ENCODE assay signal across 22 cellular contexts in genomic region chr13:25319781-25320180, GRCh38. TPM values are rescaled to one million over a fixed set of nuclear protein-coding genes. Genes with fewer than 3 reads are reported as not detected.
"Had no signal": no experiment of that assay in that cellular context is flagged by ENCODE, and none has a peak within 500 bp of the region (broad histone marks: within the 10 kb centered on the region; RNA-seq: fewer than 3 reads in every experiment).

No MANE protein-coding gene starts in this region.

- H3K4me1 ChIP-seq: colonic mucosa had no signal

- H3K27ac Mint-ChIP-seq: activated B cell treated with CpG ODN at 0.5 μM for 24 hours; activated CD4-positive, alpha-beta memory T cell treated with anti-CD3 and anti-CD28 coated beads for 36 hours; activated naive CD8-positive, alpha-beta T cell treated with anti-CD3 and anti-CD28 coated beads, Interleukin-2, amount 10 ng/mL, durations not matched to agents 7 days and 5 days had no signal

- H3K4me3 Mint-ChIP-seq: activated B cell treated with CpG ODN at 0.5 μM for 24 hours; activated CD4-positive, alpha-beta memory T cell treated with anti-CD3 and anti-CD28 coated beads for 36 hours; activated naive CD8-positive, alpha-beta T cell treated with anti-CD3 and anti-CD28 coated beads, Interleukin-2, amount 10 ng/mL, durations not matched to agents 7 days and 5 days had no signal

- H3K27me3 Mint-ChIP-seq: activated B cell treated with CpG ODN at 0.5 μM for 24 hours; activated CD4-positive, alpha-beta memory T cell treated with anti-CD3 and anti-CD28 coated beads for 36 hours; activated naive CD8-positive, alpha-beta T cell treated with anti-CD3 and anti-CD28 coated beads, Interleukin-2, amount 10 ng/mL, durations not matched to agents 7 days and 5 days; brain had no signal

- H3K9me3 ChIP-seq: colonic mucosa, thyroid gland had no signal

- DNase-seq: activated B cell treated with CpG ODN at 0.5 μM for 24 hours; activated CD4-positive, alpha-beta memory T cell treated with anti-CD3 and anti-CD28 coated beads for 36 hours; activated CD4-positive, alpha-beta T cell treated with anti-CD3 and anti-CD28 coated beads for 4 hours; activated naive CD8-positive, alpha-beta T cell treated with anti-CD3 and anti-CD28 coated beads, Interleukin-2, amount 10 ng/mL, durations not matched to agents 7 days and 5 days; activated T-cell treated with anti-CD3 and anti-CD28 coated beads for 4 hours; central memory CD4-positive, alpha-beta T cell; colonic mucosa; hippocampal formation; kidney; occipital lobe; posterior cingulate gyrus; retina; stimulated activated CD4-positive, alpha-beta T cell treated with anti-CD3 and anti-CD28 coated beads, Interleukin-12 subunit alpha, Interleukin-12 subunit beta, amount 100 ng/mL, for 4 hours; stimulated activated CD4-positive, alpha-beta T cell treated with anti-CD3 and anti-CD28 coated beads, Interleukin-1b, Interleukin-23, amount 100 ng/mL, for 48 hours; stimulated activated CD8-positive, alpha-beta memory T cell treated with anti-CD3 and anti-CD28 coated beads, Interleukin-4, amount 100 ng/mL, for 48 hours; stimulated activated naive CD4-positive, alpha-beta T cell treated with Interleukin-2 at 50 U/mL for 16 hours; T-helper 1 cell; T-helper 9 cell; thyroid gland had no signal

- H3K9me3 Mint-ChIP-seq: activated B cell treated with CpG ODN at 0.5 μM for 24 hours; activated CD4-positive, alpha-beta memory T cell treated with anti-CD3 and anti-CD28 coated beads for 36 hours; activated naive CD8-positive, alpha-beta T cell treated with anti-CD3 and anti-CD28 coated beads, Interleukin-2, amount 10 ng/mL, durations not matched to agents 7 days and 5 days; brain had no signal

- H3K27me3 ChIP-seq: colonic mucosa, thyroid gland had no signal

- H3K27ac ChIP-seq: colonic mucosa, thyroid gland had no signal

- ATAC-seq: left lobe of liver had no signal

- H3K4me3 ChIP-seq: colonic mucosa, lung, thyroid gland had no signal

- H3K4me1 Mint-ChIP-seq: activated B cell treated with CpG ODN at 0.5 μM for 24 hours had no signal

RNA-seq across cellular contexts. Expression of gene ATP8A2, which starts 52.0 kb away (rescaled TPM):
- total RNA-seq: activated B cell treated with CpG ODN at 0.5 μM for 24 hours, left lobe of liver had no signal
